16 cellular contexts compared by ENCODE assay signal in genomic region chr17:62110923-62111484, GRCh38.
"Had no signal": no experiment of that assay in that cellular context is flagged by ENCODE, and none has a peak within 500 bp of the region (broad histone marks: within the 10 kb centered on the region; RNA-seq: fewer than 3 reads in every experiment).

No MANE protein-coding gene starts in this region.

- H3K27ac ChIP-seq: coronary artery, ovary, testis, uterus had no signal

- H3K27me3 ChIP-seq: ovary, testis, uterus had no signal

- ATAC-seq: left ventricle myocardium superior had no signal

- H3K4me1 ChIP-seq: testis, uterus had no signal

- FAIRE-seq: TTC549 had no signal

- H3K4me3 ChIP-seq: coronary artery, ovary, testis, uterus had no signal

- DNase-seq: activated CD4-positive, alpha-beta T cell treated with anti-CD3 and anti-CD28 coated beads, Interleukin-2, amount 10 ng/mL, durations not matched to agents 7 days and 5 days; activated CD4-positive, CD25-positive, alpha-beta regulatory T cell; activated naive CD4-positive, alpha-beta T cell treated with anti-CD3 and anti-CD28 coated beads, Interleukin-2, amount 10 ng/mL, durations not matched to agents 7 days and 5 days; activated T-cell treated with anti-CD3 and anti-CD28 coated beads for 4 hours; effector CD8-positive, alpha-beta T cell; glutamatergic neuron; left ventricle myocardium superior; mesendoderm; ovary; stimulated activated CD4-positive, alpha-beta T cell treated with anti-CD3 and anti-CD28 coated beads, Interleukin-2, amount 100 ng/mL, for 48 hours; stimulated activated naive CD4-positive, alpha-beta T cell treated with Interleukin-2 at 50 U/mL for 16 hours; T-helper 2 cell; testis; uterus had no signal

- H3K9me3 ChIP-seq: ovary, testis, uterus had no signal

- H3K36me3 ChIP-seq: ovary, uterus had no signal
